3 cellular contexts compared by ENCODE assay signal in genomic region chr11:8122173-8122572, GRCh38.
TF ChIP-seq lines count a peak whose summit lies in the region.

No MANE protein-coding gene starts in this region.

TF ChIP-seq in HepG2, 621 proteins besides CTCF, POLR2A, EP300 and RAD21:
- TF ChIP-seq MAFF (IDR thresholded peaks at IDR 0.05; ENCODE audit: low read depth, low read length), result peak; percentile 70; the same call in 1 of the 2 replicates
- TF ChIP-seq MAFK (conservative IDR thresholded peaks at IDR 0.05 in 1 of 2, IDR thresholded peaks at IDR 0.05 in 1 of 2; ENCODE audit: low read length in 2 of 2), result peak; percentile 66 to 84; a peak in 3 of 4 replicates
- no peak for TF ChIP-seq YEATS4 (CRISPR knock-in tag; IDR thresholded peaks at IDR 0.05; ENCODE audit: borderline replicate concordance)

TF ChIP-seq in K562, 482 proteins besides CTCF, POLR2A, EP300 and RAD21 (continues in another document):
- TF ChIP-seq E2F8 (IDR thresholded peaks at IDR 0.05; ENCODE audit: low read depth, partially characterized antibody) (no peak), REST (CRISPR knock-in tag; IDR thresholded peaks at IDR 0.05; ENCODE audit: low read depth) (no peak), ZNF316 (IDR thresholded peaks at IDR 0.05) (peak; percentile 73), LEF1 (IDR thresholded peaks at IDR 0.05) (no peak), BRCA1 (IDR thresholded peaks at IDR 0.05) (no peak), BRCA1 (CRISPR knock-in tag; IDR thresholded peaks at IDR 0.05) (no peak), MAFG (tag; conservative IDR thresholded peaks at IDR 0.05) (peak; percentile 16; the same call in 1 of the 2 replicates), ZNF146 (CRISPR knock-in tag; IDR thresholded peaks at IDR 0.05; ENCODE audit: unreplicated experiment) (no peak), TSC22D4 (tag; IDR thresholded peaks at IDR 0.05) (no peak), PATZ1 (CRISPR knock-in tag; IDR thresholded peaks at IDR 0.05; ENCODE audit: borderline replicate concordance) (no peak), PCBP1 (IDR thresholded peaks at IDR 0.05; ENCODE audit: low read depth, low read length, poor library complexity, severe bottlenecking) (no peak), IRF1 (CRISPR knock-in tag; IDR thresholded peaks at IDR 0.05; ENCODE audit: borderline replicate concordance) (no peak), CXXC5 (CRISPR knock-in tag; IDR thresholded peaks at IDR 0.05) (no peak), NCOA6 (IDR thresholded peaks at IDR 0.05) (no peak), FUS (optimal IDR thresholded peaks at IDR 0.05; ENCODE audit: low read depth, low read length) (no peak), MNT (conservative IDR thresholded peaks at IDR 0.05) (no peak), RBM39 (optimal IDR thresholded peaks at IDR 0.05; ENCODE audit: low read depth, low read length) (no peak), MAFF (IDR thresholded peaks at IDR 0.05; ENCODE audit: low read length) (peak; percentile 33; the same call in 1 of the 2 replicates)

TF ChIP-seq in GM23338, 12 proteins besides CTCF, POLR2A, EP300 and RAD21:
- no peak for TF ChIP-seq REST (IDR thresholded peaks at IDR 0.05; ENCODE audit: unreplicated experiment)
